In the genomic region with DNA sequence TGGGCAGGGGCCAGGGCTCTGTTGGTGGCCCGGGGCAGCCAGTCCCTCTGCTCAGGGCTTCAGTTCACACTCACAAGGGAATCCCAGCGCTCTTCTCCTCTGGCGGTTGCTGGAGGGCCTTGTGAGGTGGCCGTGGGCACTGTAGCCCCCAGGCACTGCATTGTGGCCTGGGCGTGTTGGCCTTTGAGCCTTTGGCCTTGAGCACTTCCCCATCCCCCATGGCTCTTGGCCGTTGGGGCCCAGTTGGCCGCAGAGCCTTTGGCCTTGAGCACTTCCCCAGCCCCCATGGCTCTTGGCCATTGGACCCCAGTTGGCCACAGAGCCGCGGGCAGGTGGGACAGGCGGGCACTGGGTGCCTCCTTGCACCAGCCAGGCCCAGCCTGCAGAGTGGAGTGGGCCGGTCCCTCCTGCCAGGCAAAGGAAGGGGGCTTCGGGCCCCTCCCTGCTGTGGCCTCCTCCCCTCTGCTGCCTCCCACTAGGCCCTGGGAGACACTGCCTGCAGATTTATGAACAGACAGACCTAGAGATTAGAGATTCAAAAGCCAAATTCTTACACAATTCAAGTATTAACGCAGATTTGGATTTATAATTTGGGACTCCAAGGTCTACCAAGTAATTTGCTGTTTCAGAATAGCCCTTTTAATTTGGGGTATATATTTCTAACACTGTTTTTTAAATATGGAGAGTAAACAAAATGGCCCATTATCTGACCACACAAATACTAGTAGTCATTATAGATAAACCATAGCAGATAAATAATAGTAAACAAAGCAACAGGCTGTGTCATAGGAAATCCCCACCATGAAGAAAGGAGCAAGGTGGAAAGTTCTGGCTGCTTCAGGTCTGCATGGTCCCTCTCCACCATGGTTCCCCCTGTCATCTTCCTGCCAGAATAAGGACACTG, we compare ENCODE assay signal across 3 cellular contexts.
TF ChIP-seq lines count a peak whose summit lies in the region.

No MANE protein-coding gene starts in this region.

TF ChIP-seq in IMR-90, 13 proteins besides CTCF, POLR2A, EP300 and RAD21:
- TF ChIP-seq, protein P1, sequence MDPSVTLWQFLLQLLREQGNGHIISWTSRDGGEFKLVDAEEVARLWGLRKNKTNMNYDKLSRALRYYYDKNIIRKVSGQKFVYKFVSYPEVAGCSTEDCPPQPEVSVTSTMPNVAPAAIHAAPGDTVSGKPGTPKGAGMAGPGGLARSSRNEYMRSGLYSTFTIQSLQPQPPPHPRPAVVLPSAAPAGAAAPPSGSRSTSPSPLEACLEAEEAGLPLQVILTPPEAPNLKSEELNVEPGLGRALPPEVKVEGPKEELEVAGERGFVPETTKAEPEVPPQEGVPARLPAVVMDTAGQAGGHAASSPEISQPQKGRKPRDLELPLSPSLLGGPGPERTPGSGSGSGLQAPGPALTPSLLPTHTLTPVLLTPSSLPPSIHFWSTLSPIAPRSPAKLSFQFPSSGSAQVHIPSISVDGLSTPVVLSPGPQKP (IDR thresholded peaks at IDR 0.05; ENCODE audit: borderline replicate concordance, low read depth, low read length) = no peak
- TF ChIP-seq FOS (IDR thresholded peaks at IDR 0.05; ENCODE audit: low read depth, low read length) (no peak), SMC3 (IDR thresholded peaks at IDR 0.05; ENCODE audit: low read depth, low read length) (no peak), RCOR1 (IDR thresholded peaks at IDR 0.05; ENCODE audit: insufficient replicate concordance, low read length) (no peak)

TF ChIP-seq in liver, 16 proteins besides CTCF, POLR2A, EP300 and RAD21:
- TF ChIP-seq, protein P2, sequence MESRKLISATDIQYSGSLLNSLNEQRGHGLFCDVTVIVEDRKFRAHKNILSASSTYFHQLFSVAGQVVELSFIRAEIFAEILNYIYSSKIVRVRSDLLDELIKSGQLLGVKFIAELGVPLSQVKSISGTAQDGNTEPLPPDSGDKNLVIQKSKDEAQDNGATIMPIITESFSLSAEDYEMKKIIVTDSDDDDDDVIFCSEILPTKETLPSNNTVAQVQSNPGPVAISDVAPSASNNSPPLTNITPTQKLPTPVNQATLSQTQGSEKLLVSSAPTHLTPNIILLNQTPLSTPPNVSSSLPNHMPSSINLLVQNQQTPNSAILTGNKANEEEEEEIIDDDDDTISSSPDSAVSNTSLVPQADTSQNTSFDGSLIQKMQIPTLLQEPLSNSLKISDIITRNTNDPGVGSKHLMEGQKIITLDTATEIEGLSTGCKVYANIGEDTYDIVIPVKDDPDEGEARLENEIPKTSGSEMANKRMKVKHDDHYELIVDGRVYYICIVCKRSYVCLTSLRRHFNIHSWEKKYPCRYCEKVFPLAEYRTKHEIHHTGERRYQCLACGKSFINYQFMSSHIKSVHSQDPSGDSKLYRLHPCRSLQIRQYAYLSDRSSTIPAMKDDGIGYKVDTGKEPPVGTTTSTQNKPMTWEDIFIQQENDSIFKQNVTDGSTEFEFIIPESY (IDR thresholded peaks at IDR 0.05) = no peak
- no peak for TF ChIP-seq TAF1 (conservative IDR thresholded peaks at IDR 0.05)
- TF ChIP-seq SP1 (IDR thresholded peaks at IDR 0.05) = peak; percentile 83
- TF ChIP-seq, protein P3, sequence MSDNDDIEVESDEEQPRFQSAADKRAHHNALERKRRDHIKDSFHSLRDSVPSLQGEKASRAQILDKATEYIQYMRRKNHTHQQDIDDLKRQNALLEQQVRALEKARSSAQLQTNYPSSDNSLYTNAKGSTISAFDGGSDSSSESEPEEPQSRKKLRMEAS (IDR thresholded peaks at IDR 0.05) = peak; percentile 39
- peak; percentile 77 to 87 for TF ChIP-seq HNF4A (conservative IDR thresholded peaks at IDR 0.05)
- peak; percentile 49 for TF ChIP-seq HNF4G (IDR thresholded peaks at IDR 0.05)
- peak; percentile 24 to 30 for TF ChIP-seq RXRA (IDR thresholded peaks at IDR 0.05)

TF ChIP-seq in GM12891, 5 proteins besides CTCF, POLR2A, EP300 and RAD21:
- TF ChIP-seq POLR2AphosphoS5 (IDR thresholded peaks at IDR 0.05; ENCODE audit: low read depth, low read length) (no peak), PAX5 (IDR thresholded peaks at IDR 0.05; ENCODE audit: insufficient read depth, low read length, severe bottlenecking) (no peak), SPI1 (IDR thresholded peaks at IDR 0.05; ENCODE audit: low read depth, low read length) (no peak), POU2F2 (IDR thresholded peaks at IDR 0.05; ENCODE audit: low read depth, low read length) (no peak), TAF1 (IDR thresholded peaks at IDR 0.05; ENCODE audit: low read depth, low read length) (no peak)
